35 cellular contexts compared by ENCODE assay signal in the genomic region with DNA sequence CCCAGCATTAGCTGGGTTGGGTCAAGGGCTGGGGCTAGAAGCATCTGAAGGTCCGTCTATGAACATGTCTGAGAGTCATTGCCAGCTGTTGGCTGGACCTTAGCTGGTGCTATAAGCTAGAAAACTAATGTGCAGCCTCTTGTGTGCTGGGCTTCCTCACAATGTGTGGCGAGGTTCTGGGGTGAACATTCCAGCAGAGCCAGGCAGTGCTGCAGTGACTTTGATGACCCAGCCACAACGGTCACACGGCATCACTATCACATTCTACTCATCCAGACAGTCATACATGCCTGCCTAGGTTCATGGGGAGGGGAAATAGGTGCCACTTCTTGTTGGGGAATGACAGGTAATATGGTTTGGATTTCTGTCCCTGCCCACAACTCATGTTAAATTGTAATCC.
"Had no signal": no experiment of that assay in that cellular context is flagged by ENCODE, and none has a peak within 500 bp of the region (broad histone marks: within the 10 kb centered on the region; RNA-seq: fewer than 3 reads in every experiment).

No MANE protein-coding gene starts in this region.

- H3K9me3 ChIP-seq: adrenal gland, body of pancreas, breast epithelium had no signal

- H3K27me3 ChIP-seq: adrenal gland, body of pancreas, brain microvascular endothelial cell, breast epithelium had no signal

- H3K27me3 Mint-ChIP-seq: activated B cell treated with CpG ODN at 0.5 μM for 24 hours; activated CD4-positive, alpha-beta T cell treated with anti-CD3 and anti-CD28 coated beads, Interleukin-2, amount 10 ng/mL, durations not matched to agents 24 days and 14 days had no signal

- H3K36me3 ChIP-seq: adrenal gland, brain microvascular endothelial cell, breast epithelium had no signal

- H3K4me1 Mint-ChIP-seq: activated B cell treated with CpG ODN at 0.5 μM for 24 hours; activated CD4-positive, alpha-beta T cell treated with anti-CD3 and anti-CD28 coated beads, Interleukin-2, amount 10 ng/mL, durations not matched to agents 24 days and 14 days; activated naive CD8-positive, alpha-beta T cell treated with anti-CD3 and anti-CD28 coated beads for 36 hours; activated T-helper 17 cell treated with anti-CD3 and anti-CD28 coated beads, Interleukin-2, amount 50 U/mL, for 72 hours had no signal

- H3K27ac Mint-ChIP-seq: activated B cell treated with CpG ODN at 0.5 μM for 24 hours; activated CD4-positive, alpha-beta memory T cell treated with anti-CD3 and anti-CD28 coated beads for 36 hours; activated CD4-positive, alpha-beta T cell treated with anti-CD3 and anti-CD28 coated beads, Interleukin-2, amount 10 ng/mL, durations not matched to agents 24 days and 14 days; activated CD8-positive, alpha-beta T cell treated with anti-CD3 and anti-CD28 coated beads for 36 hours; activated naive CD4-positive, alpha-beta T cell treated with anti-CD3 and anti-CD28 coated beads for 36 hours; activated naive CD4-positive, alpha-beta T cell treated with anti-CD3 and anti-CD28 coated beads, Interleukin-2, amount 50 U/mL, for 72 hours; activated naive CD8-positive, alpha-beta T cell treated with anti-CD3 and anti-CD28 coated beads for 36 hours; activated T-cell treated with anti-CD3 and anti-CD28 coated beads, Interleukin-2, amount 50 U/mL, for 72 hours; activated T-helper 1 cell treated with anti-CD3 and anti-CD28 coated beads, Interleukin-12 subunit alpha, Interleukin-12 subunit beta, Interleukin-2, Interleukin-4 antibody, amounts not matched to agents 30 ng/mL and 10 ng/mL and 1 ng/mL, durations not matched to agents 14 hours and 24 hours and 36 hours; activated T-helper 17 cell treated with anti-CD3 and anti-CD28 coated beads, Interleukin-2, amount 50 U/mL, for 72 hours; T-helper 1 cell treated with Interleukin-12 subunit alpha and Interleukin-12 subunit beta and Interleukin-4 antibody, amounts not matched to agents 30 μg/mL and 1 μg/mL, for 36 hours; T-helper 2 cell treated with Interferon-gamma antibody and Interleukin-4, amounts not matched to agents 5 μg/mL and 100 μg/mL, for 36 hours had no signal

- H3K9me3 Mint-ChIP-seq: activated CD4-positive, alpha-beta memory T cell treated with anti-CD3 and anti-CD28 coated beads for 36 hours; activated CD4-positive, alpha-beta T cell treated with anti-CD3 and anti-CD28 coated beads, Interleukin-2, amount 10 ng/mL, durations not matched to agents 24 days and 14 days; activated CD8-positive, alpha-beta T cell treated with anti-CD3 and anti-CD28 coated beads for 36 hours; activated naive CD4-positive, alpha-beta T cell treated with anti-CD3 and anti-CD28 coated beads for 36 hours; activated naive CD8-positive, alpha-beta T cell treated with anti-CD3 and anti-CD28 coated beads for 36 hours; activated T-cell treated with anti-CD3 and anti-CD28 coated beads, Interleukin-2, amount 50 U/mL, for 4 hours; activated T-helper 1 cell treated with anti-CD3 and anti-CD28 coated beads, Interleukin-12 subunit alpha, Interleukin-12 subunit beta, Interleukin-2, Interleukin-4 antibody, amounts not matched to agents 30 ng/mL and 10 ng/mL and 1 ng/mL, durations not matched to agents 14 hours and 24 hours and 36 hours; T-helper 1 cell treated with Interleukin-12 subunit alpha and Interleukin-12 subunit beta and Interleukin-4 antibody, amounts not matched to agents 30 μg/mL and 1 μg/mL, for 36 hours; T-helper 2 cell treated with Interferon-gamma antibody and Interleukin-4, amounts not matched to agents 5 μg/mL and 100 μg/mL, for 36 hours had no signal

- H3K36me3 Mint-ChIP-seq: activated CD4-positive, alpha-beta memory T cell treated with anti-CD3 and anti-CD28 coated beads for 36 hours; activated naive CD4-positive, alpha-beta T cell treated with anti-CD3 and anti-CD28 coated beads, Interleukin-2, amount 50 U/mL, for 72 hours; activated naive CD8-positive, alpha-beta T cell treated with anti-CD3 and anti-CD28 coated beads for 36 hours had no signal

- ATAC-seq: activated CD8-positive, alpha-beta T cell treated with anti-CD3 and anti-CD28 coated beads for 36 hours; activated naive CD4-positive, alpha-beta T cell treated with anti-CD3 and anti-CD28 coated beads, Interleukin-2, amount 50 U/mL, for 72 hours; activated T-cell treated with anti-CD3 and anti-CD28 coated beads, Interleukin-2, amount 50 U/mL, for 4 hours; activated T-cell treated with anti-CD3 and anti-CD28 coated beads, Interleukin-2, amount 50 U/mL, for 72 hours; activated T-helper 17 cell treated with anti-CD3 and anti-CD28 coated beads, Interleukin-2, amount 50 U/mL, for 72 hours; body of pancreas had no signal

- H3K4me3 ChIP-seq: adrenal gland, body of pancreas, breast epithelium had no signal

- H3K27ac ChIP-seq: adrenal gland, body of pancreas, brain microvascular endothelial cell, breast epithelium, VCaP had no signal

- DNase-seq: activated B cell treated with CpG ODN at 0.5 μM for 24 hours; activated CD4-positive, alpha-beta memory T cell treated with anti-CD3 and anti-CD28 coated beads for 36 hours; activated CD4-positive, alpha-beta T cell treated with anti-CD3 and anti-CD28 coated beads for 4 hours; activated CD4-positive, alpha-beta T cell treated with anti-CD3 and anti-CD28 coated beads, Interleukin-2, amount 10 ng/mL, durations not matched to agents 24 days and 14 days; activated CD4-positive, alpha-beta T cell treated with anti-CD3 and anti-CD28 coated beads, Interleukin-2, amount 50 U/mL, for 1 hour; activated CD4-positive, alpha-beta T cell treated with anti-CD3 and anti-CD28 coated beads, Interleukin-2, amount 50 U/mL, for 4 hours; activated CD4-positive, CD25-positive, alpha-beta regulatory T cell treated with anti-CD3 and anti-CD28 coated beads, Interleukin-2, amount 50 U/mL, for 72 hours; activated CD8-positive, alpha-beta memory T cell treated with anti-CD3 and anti-CD28 coated beads, Interleukin-2, amount 50 U/mL, for 4 hours; activated CD8-positive, alpha-beta T cell treated with anti-CD3 and anti-CD28 coated beads for 36 hours; activated gamma-delta T cell treated with Interleukin-2 at 50 U/mL for 16 hours; activated naive CD4-positive, alpha-beta T cell; activated naive CD4-positive, alpha-beta T cell treated with anti-CD3 and anti-CD28 coated beads for 36 hours; activated naive CD4-positive, alpha-beta T cell treated with anti-CD3 and anti-CD28 coated beads, Interleukin-2, amount 50 U/mL, for 16 hours; activated naive CD8-positive, alpha-beta T cell treated with anti-CD3 and anti-CD28 coated beads for 36 hours; activated T-cell treated with anti-CD3 and anti-CD28 coated beads for 4 hours; activated T-cell treated with anti-CD3 and anti-CD28 coated beads, Interleukin-2, amount 50 U/mL, for 1 hour; activated T-cell treated with anti-CD3 and anti-CD28 coated beads, Interleukin-2, amount 50 U/mL, for 4 hours; activated T-cell treated with anti-CD3 and anti-CD28 coated beads, Interleukin-2, amount 50 U/mL, for 72 hours; amniotic stem cell; aorta; body of pancreas; brain microvascular endothelial cell; central memory CD4-positive, alpha-beta T cell; SW 1271; T-helper 1 cell; T-helper 2 cell; T-helper 9 cell had no signal

- H3K4me3 Mint-ChIP-seq: activated B cell treated with CpG ODN at 0.5 μM for 24 hours; activated CD4-positive, alpha-beta memory T cell treated with anti-CD3 and anti-CD28 coated beads for 36 hours; activated CD4-positive, alpha-beta T cell treated with anti-CD3 and anti-CD28 coated beads, Interleukin-2, amount 10 ng/mL, durations not matched to agents 24 days and 14 days; activated CD8-positive, alpha-beta T cell treated with anti-CD3 and anti-CD28 coated beads for 36 hours; activated naive CD4-positive, alpha-beta T cell treated with anti-CD3 and anti-CD28 coated beads for 36 hours; activated naive CD8-positive, alpha-beta T cell treated with anti-CD3 and anti-CD28 coated beads for 36 hours; activated T-cell treated with anti-CD3 and anti-CD28 coated beads, Interleukin-2, amount 50 U/mL, for 4 hours; activated T-cell treated with anti-CD3 and anti-CD28 coated beads, Interleukin-2, amount 50 U/mL, for 72 hours; activated T-helper 1 cell treated with anti-CD3 and anti-CD28 coated beads, Interleukin-12 subunit alpha, Interleukin-12 subunit beta, Interleukin-2, Interleukin-4 antibody, amounts not matched to agents 30 ng/mL and 10 ng/mL and 1 ng/mL, durations not matched to agents 14 hours and 24 hours and 36 hours; activated T-helper 17 cell treated with anti-CD3 and anti-CD28 coated beads, Interleukin-2, amount 50 U/mL, for 72 hours; T-helper 1 cell treated with Interleukin-12 subunit alpha and Interleukin-12 subunit beta and Interleukin-4 antibody, amounts not matched to agents 30 μg/mL and 1 μg/mL, for 36 hours; T-helper 2 cell treated with Interferon-gamma antibody and Interleukin-4, amounts not matched to agents 5 μg/mL and 100 μg/mL, for 36 hours had no signal
